ENCODE assay signal across 25 cellular contexts in the genomic region with DNA sequence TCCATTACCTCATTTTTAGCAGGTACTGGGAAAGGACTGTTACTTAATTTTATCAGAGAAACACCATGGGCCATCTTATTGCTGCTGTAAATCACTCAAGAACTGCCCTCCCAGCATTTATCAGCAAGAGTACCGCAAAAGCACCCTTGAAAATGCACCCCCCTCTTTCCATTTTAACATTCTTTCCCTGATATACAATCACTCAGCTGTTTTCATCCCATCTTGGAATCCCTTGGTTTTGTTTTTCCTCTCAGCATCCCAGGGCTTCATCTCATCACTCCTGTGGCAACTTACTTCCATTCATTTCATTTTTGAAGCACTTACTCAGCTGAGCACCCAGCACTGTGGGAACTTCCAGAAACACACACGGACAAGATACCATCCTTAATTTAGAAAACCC. TPM values are rescaled to one million over a fixed set of nuclear protein-coding genes. Genes with fewer than 3 reads are reported as not detected.
DNase-seq lines count a peak whose midpoint lies in the region; ATAC-seq and TF ChIP-seq lines count a peak whose summit lies in the region.
"Had no signal": no experiment of that assay in that cellular context is flagged by ENCODE, and none has a peak within 500 bp of the region (broad histone marks: within the 10 kb centered on the region; RNA-seq: fewer than 3 reads in every experiment).

No MANE protein-coding gene starts in this region.

- in situ Hi-C loops in ACHN (cut with HindIII; ENCODE audit: low pct_ligation_motif_present, low pct_unique_long_range_greater_than_20kb, low sequenced_read_pairs) = no loop called here

- peaks cover 26% of the 10 kb centered on the region for H3K4me1 ChIP-seq in A673 (ENCODE audit: insufficient read depth, low read length, poor library complexity, severe bottlenecking)
- H3K4me1 ChIP-seq: stomach, tibial artery had no signal

- no peak overlapping the region for H3K27ac Mint-ChIP-seq in T-cell
- H3K27ac Mint-ChIP-seq: activated naive CD4-positive, alpha-beta T cell treated with anti-CD3 and anti-CD28 coated beads, Interleukin-2, amount 50 U/mL, for 72 hours; CD14-positive monocyte; effector memory CD8-positive, alpha-beta T cell; mesothelial cell of epicardium; naive thymus-derived CD8-positive, alpha-beta T cell had no signal

- no peaks in the 10 kb centered on the region for H3K36me3 ChIP-seq in A673 (ENCODE audit: insufficient read depth, low read length, poor library complexity, severe bottlenecking)
- H3K36me3 ChIP-seq: SJCRH30, stomach, tibial artery had no signal

- intact Hi-C loops in A673 (cut with micrococcal nuclease; ENCODE audit: unreplicated experiment) = no loop called here

- TF ChIP-seq CTCF in A673 (conservative IDR thresholded peaks at IDR 0.05; ENCODE audit: low read depth, low read length) = no peak

- H3K27ac ChIP-seq in A673 (ENCODE audit: low read depth, low read length, poor library complexity, severe bottlenecking) (peak overlapping the region; percentile 57), angular gyrus (ENCODE audit: low read depth, low read length) (peak overlapping the region; percentile 50)
- H3K27ac ChIP-seq: coronary artery, SJCRH30, skin epidermis, stomach, tibial artery had no signal

- H3K36me3 Mint-ChIP-seq in T-cell = no peaks in the 10 kb centered on the region
- H3K36me3 Mint-ChIP-seq: activated naive CD4-positive, alpha-beta T cell treated with anti-CD3 and anti-CD28 coated beads, Interleukin-2, amount 50 U/mL, for 72 hours; CD14-positive monocyte; mesothelial cell of epicardium; naive thymus-derived CD8-positive, alpha-beta T cell had no signal

- H3K4me1 Mint-ChIP-seq in T-cell = no peaks in the 10 kb centered on the region
- H3K4me1 Mint-ChIP-seq: CD14-positive monocyte; naive thymus-derived CD8-positive, alpha-beta T cell had no signal

- no peak overlapping the region for H3K4me3 Mint-ChIP-seq in T-cell
- H3K4me3 Mint-ChIP-seq: CD14-positive monocyte; effector memory CD8-positive, alpha-beta T cell; mesothelial cell of epicardium; naive thymus-derived CD8-positive, alpha-beta T cell had no signal

- no peaks in the 10 kb centered on the region for H3K9me3 Mint-ChIP-seq in T-cell
- H3K9me3 Mint-ChIP-seq: activated naive CD4-positive, alpha-beta T cell treated with anti-CD3 and anti-CD28 coated beads, Interleukin-2, amount 50 U/mL, for 72 hours; effector memory CD8-positive, alpha-beta T cell; mesothelial cell of epicardium; naive thymus-derived CD8-positive, alpha-beta T cell had no signal

- H3K27me3 ChIP-seq in A673 (replicated peaks; ENCODE audit: insufficient read depth, low read depth, low read length, poor library complexity) = no peaks in the 10 kb centered on the region
- H3K27me3 ChIP-seq: SJCRH30, stomach, tibial artery had no signal

- CTCF ChIA-PET in A673 (lab: Charles Lee) = no interaction called here
- CTCF ChIA-PET in T-cell (lab: Charles Lee) = no interaction called here

- H3K9me3 ChIP-seq in A673 (ENCODE audit: low read depth, low read length, poor library complexity, severe bottlenecking) = no peaks in the 10 kb centered on the region
- H3K9me3 ChIP-seq: SJCRH30, stomach, tibial artery had no signal

- POLR2A ChIA-PET in A673 (lab: Charles Lee; ENCODE audit: low non-redundant PET) = no interaction called here
- POLR2A ChIA-PET in T-cell (lab: Charles Lee) = no interaction called here

- DNase-seq in A673 (ENCODE audit: low spot score) (no peak), EH (ENCODE audit: low read depth) (peak; percentile 72), left kidney (ENCODE audit: low read depth, low spot score) (peak; percentile 30), ACHN (no peak), T-helper 2 cell (no peak), T-cell (no peak)
- DNase-seq: activated CD4-positive, alpha-beta T cell treated with anti-CD3 and anti-CD28 coated beads, Interleukin-2, amount 50 U/mL, for 48 hours; aorta; effector memory CD8-positive, alpha-beta T cell; foreskin melanocyte; naive thymus-derived CD8-positive, alpha-beta T cell; NCI-H226; stomach; T-helper 1 cell; tibial artery had no signal

- ATAC-seq in HG02885 (IDR thresholded peaks at IDR 0.05; ENCODE audit: poor library complexity, unreplicated experiment) = no peak
- ATAC-seq in T-cell (replicated peaks in 1 of 4) = no peak
- ATAC-seq: activated CD4-positive, CD25-positive, alpha-beta regulatory T cell treated with anti-CD3 and anti-CD28 coated beads, Interleukin-2, amount 50 U/mL, for 24 hours; activated naive CD4-positive, alpha-beta T cell treated with anti-CD3 and anti-CD28 coated beads, Interleukin-2, amount 50 U/mL, for 72 hours; effector memory CD8-positive, alpha-beta T cell; naive thymus-derived CD8-positive, alpha-beta T cell; Panc1 had no signal

- no TSS peak for BruUV-seq in A673 (replicated peaks; lab: Mats Ljungman, UMichigan)

- H3K4me3 ChIP-seq in A673 (ENCODE audit: low read depth, low read length, poor library complexity, severe bottlenecking) = no peak overlapping the region
- H3K4me3 ChIP-seq: coronary artery, SJCRH30, skin epidermis, stomach, tibial artery had no signal

- H3K27me3 Mint-ChIP-seq in T-cell = peaks cover 0 to 2% of the 10 kb centered on the region in 2 donors

RNA-seq across cellular contexts. Expression of a gene that starts 36.5 kb away (rescaled TPM):
- 10.7 and 14.9 TPM in 2 replicates for total RNA-seq in A673 (2021)
- total RNA-seq in T-cell = 1 to 10 TPM in 1 of 5 donors, under 1 TPM in 4; 0.12 to 2.4 (median 0.61) TPM
- total RNA-seq: naive thymus-derived CD8-positive, alpha-beta T cell had no signal

Comparison
In these comparisons a context has a peak if more than half of its experiments do, and no peak if none do; other contexts are left out.
1. DNase-seq: peak in EH (single experiment) and left kidney (single experiment); none in A673 (single experiment), ACHN (single experiment), T-helper 2 cell (0 of 5) and T-cell (0 of 34).